25 cellular contexts compared by ENCODE assay signal in the genomic region with DNA sequence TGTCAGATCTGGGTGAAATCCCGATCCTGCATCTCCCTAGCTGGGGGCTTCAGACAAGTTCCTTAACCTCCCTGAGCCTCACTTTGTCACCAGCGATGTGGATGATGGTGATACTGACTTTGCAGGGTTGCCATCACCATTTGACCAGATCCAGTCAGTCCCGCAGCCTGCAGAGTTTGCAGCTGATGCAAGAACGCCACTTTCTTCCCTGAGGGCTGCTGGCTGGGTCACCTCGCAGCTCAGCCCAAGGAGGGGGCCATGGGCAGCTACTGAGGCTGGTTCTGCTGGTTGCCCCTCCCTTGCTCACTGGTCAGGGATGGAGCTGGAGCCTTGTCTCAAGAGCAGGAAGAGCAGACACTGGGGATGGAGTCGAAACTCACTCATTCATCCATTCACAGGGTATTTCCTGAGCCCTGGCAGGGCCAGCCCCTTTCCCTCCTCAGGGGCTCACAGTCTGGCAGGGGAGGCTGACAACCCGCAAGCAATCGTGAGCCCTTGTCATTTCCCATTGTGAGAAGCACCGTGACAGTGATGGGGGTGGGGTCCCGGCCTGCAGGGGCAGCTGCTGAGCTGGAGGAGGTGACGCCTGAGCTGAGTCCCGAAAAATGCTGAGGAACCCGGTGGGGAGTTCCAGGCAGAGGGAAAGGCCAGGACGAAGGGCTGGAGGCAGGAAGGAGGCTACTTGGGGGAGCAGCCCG.
A peak's percentile ranks its signal among the peaks of the same experiment; 100 is the strongest.
DNase-seq lines count a peak whose midpoint lies in the region; ATAC-seq, FAIRE-seq and TF ChIP-seq lines count a peak whose summit lies in the region.
"Had no signal": no experiment of that assay in that cellular context is flagged by ENCODE, and none has a peak within 500 bp of the region (broad histone marks: within the 10 kb centered on the region; RNA-seq: fewer than 3 reads in every experiment).

No MANE protein-coding gene starts in this region.

- H3K27me3 ChIP-seq in H1 (replicated peaks in 1 of 4; ENCODE audit: control insufficient read depth in 3 of 4, extremely low read depth in 1 of 4, insufficient read depth in 3 of 4, low read length in 3 of 4) (no peaks in the 10 kb centered on the region; a peak in 1 of 7 replicates), HepG2 (ENCODE audit: control insufficient read depth in 1 of 2, insufficient read depth in 2 of 2, low read length in 2 of 2) (no peaks in the 10 kb centered on the region)
- H3K27me3 ChIP-seq: MG63 had no signal

- TF ChIP-seq CTCF in H1 (IDR thresholded peaks at IDR 0.05; ENCODE audit: control extremely low read depth in 1 of 3, insufficient read depth in 1 of 3, low read depth in 1 of 3, low read length in 3 of 3) (no peak), HepG2 (CRISPR knock-in tag; IDR thresholded peaks at IDR 0.05) (no peak)

- no peak overlapping the region for H2AFZ ChIP-seq in H1 (ENCODE audit: low read length)
- H2AFZ ChIP-seq in HepG2 (ENCODE audit: low read length): no peak overlapping the region

- no peak overlapping the region for H3K23ac ChIP-seq in H1 (ENCODE audit: insufficient read length)

- peak overlapping the region; percentile 1; the same call in 1 of the 2 replicates for H4K8ac ChIP-seq in H1 (ENCODE audit: extremely low read depth, insufficient read depth, low read length)

- no peaks in the 10 kb centered on the region for H3K79me1 ChIP-seq in H1 (ENCODE audit: low read depth, low read length)

- H3K18ac ChIP-seq in H1 (ENCODE audit: extremely low read depth, low read length): peak overlapping the region; percentile 52

- H3K9me3 ChIP-seq in H1 (ENCODE audit: insufficient read depth in 2 of 2, low read depth in 1 of 2, low read length in 1 of 2): no peaks in the 10 kb centered on the region
- H3K9me3 ChIP-seq in HepG2 (ENCODE audit: low read length): no peaks in the 10 kb centered on the region
- H3K9me3 ChIP-seq: MG63 had no signal

- FAIRE-seq in H1 (lab: Jason Lieb, UNC) (no peak), HepG2 (lab: Jason Lieb, UNC) (no peak)

- WGBS in H1 (ENCODE audit: extremely low coverage in 1 of 2, insufficient coverage in 1 of 2, insufficient read length in 1 of 2, insufficient replicate concordance in 2 of 2, low coverage in 1 of 2, low lambda C conversion rate in 2 of 2, missing lambda C conversion rate in 1 of 2), 2 experiments: 56% methylated on average over 15 of the region's 15 CpGs; no CpG with 5 or more reads in 1 of the 2 experiments
- 88% methylated on average over 10 of the region's 15 CpGs for WGBS in HepG2 (ENCODE audit: low lambda C conversion rate)

- no peak overlapping the region for H3K9ac ChIP-seq in H1 (replicated peaks in 1 of 4; ENCODE audit: extremely low read depth in 1 of 4, low read depth in 3 of 4, low read length in 3 of 4)
- no peak overlapping the region for H3K9ac ChIP-seq in HepG2 (ENCODE audit: insufficient read depth, low read depth, low read length)

- H3K4me1 ChIP-seq in H1 (replicated peaks in 1 of 4; ENCODE audit: control insufficient read depth in 3 of 4, insufficient read depth in 4 of 4, low read length in 3 of 4): peaks cover 5 to 18% (median 12%) of the 10 kb centered on the region in 4 experiments
- H3K4me1 ChIP-seq in HepG2 (ENCODE audit: insufficient read depth, low read length): peaks cover 62% of the 10 kb centered on the region

- H3K36me3 ChIP-seq in H1 (ENCODE audit: control insufficient read depth in 2 of 4, insufficient read depth in 4 of 4, low read length in 3 of 4) (no peaks in the 10 kb centered on the region), HepG2 (replicated peaks in 1 of 2; ENCODE audit: control insufficient read depth in 1 of 2, insufficient read depth in 2 of 2, low read length in 2 of 2) (no peaks in the 10 kb centered on the region)
- H3K36me3 ChIP-seq: MG63 had no signal

- H3K14ac ChIP-seq in H1 (ENCODE audit: insufficient read length): no peak overlapping the region

- H2BK5ac ChIP-seq in H1 (ENCODE audit: low read depth, low read length): peak overlapping the region; percentile 82; the same call in 1 of the 2 replicates

- in situ Hi-C loops in HepG2 (cut with HindIII; ENCODE audit: extremely low pct_ligation_motif_present, low pct_unique_long_range_greater_than_20kb): no loop called here

- CTCF ChIA-PET in H1 (lab: Charles Lee; ENCODE audit: partially characterized antibody): interaction anchor here (1.0 to 1.8 kb wide), 5 partner anchors 43 to 242 kb away, joined by 3 to 6 read pairs (median 3); no protein-coding TSS in a partner anchor
- CTCF ChIA-PET in HepG2 (lab: Yijun Ruan, JAX; ENCODE audit: low intra/inter-chr PET ratio, low total read pairs): no interaction called here

- TF ChIP-seq EP300 in H1 (IDR thresholded peaks at IDR 0.05; ENCODE audit: borderline replicate concordance in 1 of 2, low read depth in 2 of 2, low read length in 2 of 2) (no peak), HepG2 (IDR thresholded peaks at IDR 0.05; ENCODE audit: low read depth in 2 of 2, low read length in 2 of 2) (no peak), HepG2 (CRISPR knock-in tag; IDR thresholded peaks at IDR 0.05; ENCODE audit: borderline replicate concordance) (no peak)

- no peaks in the 10 kb centered on the region for H3K23me2 ChIP-seq in H1 (ENCODE audit: low read depth, low read length)

- no peak overlapping the region for H3K4ac ChIP-seq in H1 (replicated peaks; ENCODE audit: insufficient read length, low read depth, low read length)

- no peak overlapping the region for H3K56ac ChIP-seq in H1 (replicated peaks; ENCODE audit: insufficient read length, low read depth, low read length)

- no peak overlapping the region for H4K5ac ChIP-seq in H1 (ENCODE audit: insufficient read length, low read depth, low read length)

- peak overlapping the region; percentile 38 for H2BK20ac ChIP-seq in H1 (ENCODE audit: low read length)

- H3K4me2 ChIP-seq in H1 (ENCODE audit: insufficient read depth in 1 of 2, low read depth in 2 of 2, low read length in 2 of 2) (peak overlapping the region; percentile 6 to 20; a peak in 1 of 4 replicates), HepG2 (ENCODE audit: low read depth, low read length) (no peak overlapping the region)

- BruUV-seq in HepG2 (replicated peaks; lab: Mats Ljungman, UMichigan): no TSS peak

- peak overlapping the region; percentile 50 for H2BK120ac ChIP-seq in H1 (replicated peaks; ENCODE audit: low read depth, low read length)

- POLR2A ChIA-PET in H1 (lab: Charles Lee; ENCODE audit: partially characterized antibody) (interaction anchor here (1.2 to 3.2 kb wide), 4 partner anchors 9 to 48 kb away, joined by 3 to 9 read pairs (median 4); no protein-coding TSS in a partner anchor), HepG2 (lab: Yijun Ruan, JAX) (no interaction called here)

- no peak for ATAC-seq in HepG2
- ATAC-seq: Panc1, SK-N-SH treated with all-trans-retinoic acid at 6 μM for 48 hours had no signal

- intact Hi-C loops in HepG2 (cut with micrococcal nuclease; ENCODE audit: unreplicated experiment): no loop called here

- peak overlapping the region; percentile 76 for H2BK12ac ChIP-seq in H1 (ENCODE audit: low read depth, low read length)

- H3K4me3 ChIP-seq in H1 (ENCODE audit: extremely low read depth in 1 of 4, insufficient read depth in 2 of 4, low read depth in 3 of 4, low read length in 4 of 4) (no peak overlapping the region), HepG2 (replicated peaks in 1 of 3; ENCODE audit: insufficient read depth in 1 of 3, low read depth in 2 of 3, low read length in 3 of 3) (no peak overlapping the region)
- H3K4me3 ChIP-seq: MG63 had no signal

- TF ChIP-seq RAD21 in H1 (IDR thresholded peaks at IDR 0.05 in 1 of 2, conservative IDR thresholded peaks at IDR 0.05 in 1 of 2; ENCODE audit: low read depth in 2 of 2, low read length in 2 of 2): peak; percentile 10 to 36; a peak in 3 of 4 replicates
- TF ChIP-seq RAD21 in HepG2 (CRISPR knock-in tag; IDR thresholded peaks at IDR 0.05): no peak

- no peak overlapping the region for H3K27ac ChIP-seq in H1 (ENCODE audit: low read depth, low read length)
- H3K27ac ChIP-seq in HepG2 (ENCODE audit: extremely low read length, insufficient read depth, low read length): no peak overlapping the region
- H3K27ac ChIP-seq: 22Rv1 had no signal

- H4K20me1 ChIP-seq in H1 (replicated peaks in 1 of 2; ENCODE audit: control insufficient read depth in 1 of 2, insufficient read depth in 2 of 2, low read length in 2 of 2): no peaks in the 10 kb centered on the region
- H4K20me1 ChIP-seq in HepG2 (ENCODE audit: insufficient read depth, low read length): no peaks in the 10 kb centered on the region

- H3K79me2 ChIP-seq in H1 (ENCODE audit: control insufficient read depth in 1 of 2, insufficient read depth in 2 of 2, low read length in 2 of 2) (no peaks in the 10 kb centered on the region), HepG2 (ENCODE audit: insufficient read depth, low read length) (no peaks in the 10 kb centered on the region)

- peak overlapping the region; percentile 58; the same call in 1 of the 2 replicates for H2AK5ac ChIP-seq in H1 (ENCODE audit: low read depth, low read length)

- peak overlapping the region; percentile 61 for H2BK15ac ChIP-seq in H1 (ENCODE audit: low read length)

- peak; percentile 58 for DNase-seq in activated effector memory CD4-positive, alpha-beta T cell treated with anti-CD3 and anti-CD28 coated beads, Interleukin-2, amount 50 U/mL, for 16 hours
- DNase-seq in activated effector memory CD4-positive, alpha-beta T cell treated with Interleukin-2 at 50 U/mL for 16 hours: no peak
- DNase-seq in H1 (ENCODE audit: low read depth in 1 of 2, low spot score in 2 of 2): peak in 1 of 2 experiments; percentile 67
- DNase-seq in HepG2 (ENCODE audit: low spot score): no peak
- peak; percentile 52 for DNase-seq in retina
- DNase-seq in putamen (ENCODE audit: low spot score): no peak
- no peak for DNase-seq in NOMO-1 treated with dmso at 0.1 percent for 144 hours (lab: John Stamatoyannopoulos, UW; ENCODE audit: unreplicated experiment)
- DNase-seq in SKM-1 (lab: John Stamatoyannopoulos, UW; ENCODE audit: unreplicated experiment): no peak
- DNase-seq: ACHN; C1 segment of cervical spinal cord; Calu3; CD8-positive, alpha-beta memory T cell; DMS153; GF-D8; Kasumi-1; MG63; NCI-H1417; NCI-H187; NCI-H2107; NCI-H446 treated with DMSO at 0.1 percent for 48 hours; NCI-H526 treated with DMSO at 0.1 percent for 48 hours; SIG-M5 had no signal

- peak overlapping the region; percentile 20 for H4K91ac ChIP-seq in H1 (replicated peaks; ENCODE audit: insufficient read length, low read length)

- TF ChIP-seq POLR2A in H1 (IDR thresholded peaks at IDR 0.05; ENCODE audit: control extremely low read depth in 1 of 2, low read depth in 2 of 2, low read length in 2 of 2) (no peak), HepG2 (IDR thresholded peaks at IDR 0.05; ENCODE audit: insufficient read depth in 1 of 2, low read depth in 2 of 2, low read length in 2 of 2) (no peak)

TF ChIP-seq in H1, 55 proteins besides CTCF, POLR2A, EP300 and RAD21 (continues in another document):
- TF ChIP-seq SIN3A (conservative IDR thresholded peaks at IDR 0.05 in 1 of 2, IDR thresholded peaks at IDR 0.05 in 1 of 2; ENCODE audit: low read depth in 1 of 2, low read length in 2 of 2) (peak; percentile 75 to 85; a peak in 3 of 4 replicates), SP2 (IDR thresholded peaks at IDR 0.05; ENCODE audit: low read length) (no peak)

Comparison
In these comparisons a context has a peak if more than half of its experiments do, and no peak if none do; other contexts are left out.
1. DNase-seq: peak in activated effector memory CD4-positive, alpha-beta T cell treated with anti-CD3 and anti-CD28 coated beads, Interleukin-2, amount 50 U/mL, for 16 hours (single experiment) and retina (single experiment); none in activated effector memory CD4-positive, alpha-beta T cell treated with Interleukin-2 at 50 U/mL for 16 hours (single experiment), HepG2 (single experiment), putamen (single experiment), NOMO-1 treated with dmso at 0.1 percent for 144 hours (single experiment) and SKM-1 (single experiment).